Comparison of ENCODE assay signal across 32 cellular contexts in genomic region chr17:40574292-40574691, GRCh38. TPM values are rescaled to one million over a fixed set of nuclear protein-coding genes. Genes with fewer than 3 reads are reported as not detected.
"Had no signal": no experiment of that assay in that cellular context is flagged by ENCODE, and none has a peak within 500 bp of the region (broad histone marks: within the 10 kb centered on the region; RNA-seq: fewer than 3 reads in every experiment).

No MANE protein-coding gene starts in this region.

- H3K27me3 ChIP-seq: colonic mucosa, gastrocnemius medialis, heart right ventricle, left lung had no signal

- H3K4me1 ChIP-seq: colonic mucosa, gastrocnemius medialis, left lung, lower lobe of right lung had no signal

- DNase-seq: colonic mucosa; cortex of kidney; effector CD8-positive, alpha-beta T cell; effector memory CD8-positive, alpha-beta T cell; endodermal cell; erythroblast; esophagus squamous epithelium; foreskin fibroblast; foreskin melanocyte; gastrocnemius medialis; glutamatergic neuron; head of caudate nucleus; heart right ventricle; hippocampal formation; left cardiac atrium; left lung; left ventricle myocardium superior; lower lobe of right lung; mesenchymal stem cell; mucosa of descending colon; naive B cell had no signal

- H3K4me1 Mint-ChIP-seq: endodermal cell, mesothelial cell of epicardium had no signal

- H3K4me3 Mint-ChIP-seq: dendritic cell treated with granulocyte-macrophage colony-stimulating factor and Interleukin-4, amounts not matched to agents 40 ng/mL and 50 ng/mL, for 4 days; effector memory CD8-positive, alpha-beta T cell; endodermal cell; mesothelial cell of epicardium; naive B cell had no signal

- ATAC-seq: effector memory CD8-positive, alpha-beta T cell; esophagus mucosa; gastrocnemius medialis; heart right ventricle; left cardiac atrium; left lung; left ventricle myocardium superior; lower lobe of right lung; mucosa of descending colon had no signal

- H3K27ac ChIP-seq: colonic mucosa, epithelial cell of prostate, esophagus squamous epithelium, gastrocnemius medialis, heart right ventricle, left lung, lower lobe of right lung had no signal

- FAIRE-seq: endometrium, islet of Langerhans, keratinocyte had no signal

- H3K36me3 Mint-ChIP-seq: mesothelial cell of epicardium had no signal

- H3K9me3 ChIP-seq: colonic mucosa, gastrocnemius medialis had no signal

- H3K36me3 ChIP-seq: colonic mucosa, esophagus squamous epithelium, gastrocnemius medialis, heart right ventricle, left lung, lower lobe of right lung had no signal

- H3K27ac Mint-ChIP-seq: dendritic cell treated with granulocyte-macrophage colony-stimulating factor and Interleukin-4, amounts not matched to agents 40 ng/mL and 50 ng/mL, for 4 days; effector memory CD8-positive, alpha-beta T cell; endodermal cell; mesothelial cell of epicardium had no signal

- H3K4me3 ChIP-seq: colonic mucosa, esophagus squamous epithelium, gastrocnemius medialis, heart right ventricle, left lung, lower lobe of right lung, mucosa of descending colon had no signal

- H3K27me3 Mint-ChIP-seq: naive B cell had no signal

RNA-seq across cellular contexts. Expression of gene CCR7, which starts 9.0 kb away (rescaled TPM):
- total RNA-seq: glomerular endothelial cell, kidney epithelial cell, lung microvascular endothelial cell, myocyte had no signal
